29 cellular contexts compared by ENCODE assay signal in the genomic region with DNA sequence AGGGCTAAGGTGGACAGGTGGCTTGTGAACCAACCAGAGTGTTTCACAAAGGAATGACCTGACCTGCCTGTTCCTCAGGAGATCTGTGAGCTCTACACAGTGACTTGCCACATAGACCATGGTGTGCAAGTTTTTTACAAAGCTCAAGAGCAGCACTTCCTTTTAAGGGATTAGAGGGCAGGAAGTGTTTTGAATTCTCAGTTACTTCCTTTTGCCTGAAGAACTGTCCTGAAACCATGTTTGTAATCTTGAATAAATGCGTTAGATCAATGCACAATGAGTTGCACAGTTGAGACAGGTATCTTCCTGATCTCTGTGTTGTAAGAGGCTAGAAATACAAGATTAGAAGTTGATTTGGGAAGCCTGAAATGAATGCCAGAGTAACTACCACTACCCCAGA.
"Had no signal": no experiment of that assay in that cellular context is flagged by ENCODE, and none has a peak within 500 bp of the region (broad histone marks: within the 10 kb centered on the region; RNA-seq: fewer than 3 reads in every experiment).

No MANE protein-coding gene starts in this region.

- H3K9ac ChIP-seq: neural progenitor cell, parathyroid adenoma had no signal

- DNase-seq: colonic mucosa; effector CD8-positive, alpha-beta T cell; endodermal cell; esophagus squamous epithelium; foreskin melanocyte; heart left ventricle; hippocampal formation; left cardiac atrium; left lung; mesenchymal stem cell; midbrain; naive thymus-derived CD4-positive, alpha-beta T cell; right lobe of liver; small intestine; stimulated activated CD4-positive, alpha-beta T cell treated with anti-CD3 and anti-CD28 coated beads, Interleukin-15, amount 100 ng/mL, for 24 hours; stimulated activated CD4-positive, alpha-beta T cell treated with anti-CD3 and anti-CD28 coated beads, Interleukin-2, amount 100 ng/mL, for 48 hours; stimulated activated naive B cell treated with anti-CD40 and anti-IgM and Interleukin-4, amounts not matched to agents 10 μg/mL and 1 μg/mL and 100 μg/mL, for 72 hours; upper lobe of left lung had no signal

- FAIRE-seq: endothelial cell of umbilical vein, islet of Langerhans, small intestine, urothelium cell line had no signal

- H3K4me2 ChIP-seq: neural progenitor cell had no signal

- H3K27me3 ChIP-seq: colonic mucosa, esophagus squamous epithelium, heart left ventricle, left lung, neural progenitor cell, right lobe of liver, tibial nerve, upper lobe of left lung had no signal

- H3K4me3 Mint-ChIP-seq: dendritic cell treated with granulocyte-macrophage colony-stimulating factor and Interleukin-4, amounts not matched to agents 40 ng/mL and 50 ng/mL, for 4 days; endodermal cell; naive thymus-derived CD4-positive, alpha-beta T cell; nephron; neural progenitor cell; stimulated activated naive B cell treated with anti-CD40 and anti-IgM and Interleukin-4, amounts not matched to agents 10 μg/mL and 1 μg/mL and 100 μg/mL, for 72 hours; stimulated activated naive CD8-positive, alpha-beta T cell treated with anti-CD3 and anti-CD28 coated beads, Interleukin-15, Interleukin-2, amounts not matched to agents 100 ng/mL and 50 ng/mL, for 24 hours had no signal

- H3K4me1 Mint-ChIP-seq: endodermal cell; naive thymus-derived CD4-positive, alpha-beta T cell; neural progenitor cell; stimulated activated naive B cell treated with anti-CD40 and anti-IgM and Interleukin-4, amounts not matched to agents 10 μg/mL and 1 μg/mL and 100 μg/mL, for 72 hours had no signal

- H3K27ac ChIP-seq: colonic mucosa, esophagus squamous epithelium, heart left ventricle, left lung, neural progenitor cell, parathyroid adenoma, right lobe of liver, thoracic aorta, tibial nerve, upper lobe of left lung had no signal

- H3K4me3 ChIP-seq: colonic mucosa, esophagus squamous epithelium, heart left ventricle, left lung, neural progenitor cell, right lobe of liver, thoracic aorta, tibial nerve, upper lobe of left lung had no signal

- H3K27me3 Mint-ChIP-seq: dendritic cell treated with granulocyte-macrophage colony-stimulating factor and Interleukin-4, amounts not matched to agents 40 ng/mL and 50 ng/mL, for 4 days; progenitor cell of endocrine pancreas; stimulated activated naive B cell treated with anti-CD40 and anti-IgM and Interleukin-4, amounts not matched to agents 10 μg/mL and 1 μg/mL and 100 μg/mL, for 72 hours; stimulated activated naive CD8-positive, alpha-beta T cell treated with anti-CD3 and anti-CD28 coated beads, Interleukin-15, Interleukin-2, amounts not matched to agents 100 ng/mL and 50 ng/mL, for 24 hours had no signal

- H2AFZ ChIP-seq: neural progenitor cell, parathyroid adenoma had no signal

- H3K9me3 ChIP-seq: colonic mucosa, esophagus squamous epithelium, right lobe of liver, thoracic aorta, tibial nerve, upper lobe of left lung had no signal

- H3K27ac Mint-ChIP-seq: dendritic cell treated with granulocyte-macrophage colony-stimulating factor and Interleukin-4, amounts not matched to agents 40 ng/mL and 50 ng/mL, for 4 days; endodermal cell; naive thymus-derived CD4-positive, alpha-beta T cell; nephron; neural progenitor cell; progenitor cell of endocrine pancreas; stimulated activated naive B cell treated with anti-CD40 and anti-IgM and Interleukin-4, amounts not matched to agents 10 μg/mL and 1 μg/mL and 100 μg/mL, for 72 hours; stimulated activated naive CD8-positive, alpha-beta T cell treated with anti-CD3 and anti-CD28 coated beads, Interleukin-15, Interleukin-2, amounts not matched to agents 100 ng/mL and 50 ng/mL, for 24 hours had no signal

- H3K36me3 ChIP-seq: colonic mucosa, esophagus squamous epithelium, heart left ventricle, left lung, neural progenitor cell, right lobe of liver, thoracic aorta, tibial nerve, upper lobe of left lung had no signal

- H3K79me2 ChIP-seq: parathyroid adenoma had no signal

- H3K36me3 Mint-ChIP-seq: naive thymus-derived CD4-positive, alpha-beta T cell; neural progenitor cell; stimulated activated naive B cell treated with anti-CD40 and anti-IgM and Interleukin-4, amounts not matched to agents 10 μg/mL and 1 μg/mL and 100 μg/mL, for 72 hours had no signal

- H3K4me1 ChIP-seq: colonic mucosa, esophagus squamous epithelium, left lung, neural progenitor cell, parathyroid adenoma, right lobe of liver, tibial nerve, upper lobe of left lung had no signal
